22 cellular contexts compared by ENCODE assay signal in genomic region chr14:60067911-60068310, GRCh38.
"Had no signal": no experiment of that assay in that cellular context is flagged by ENCODE, and none has a peak within 500 bp of the region (broad histone marks: within the 10 kb centered on the region; RNA-seq: fewer than 3 reads in every experiment).

No MANE protein-coding gene starts in this region.

- H3K27ac ChIP-seq: HL-60, RWPE1 had no signal

- H3K9ac ChIP-seq: SK-N-SH had no signal

- H3K4me2 ChIP-seq: SK-N-SH had no signal

- DNase-seq: KBM-7; NCI-H1092; NCI-H1105 treated with DMSO at 0.1 percent for 48 hours; NCI-H1417 treated with DMSO at 0.1 percent for 48 hours; NCI-H146; NCI-H1694 treated with DMSO at 0.1 percent for 48 hours; NCI-H2029; NCI-H2081 treated with DMSO at 0.1 percent for 48 hours; NCI-H2171; NCI-H226; NCI-H446; NCI-H510A; NCI-H526; NCI-H748 treated with DMSO at 0.1 percent for 48 hours; NK-92 treated with Interleukin-12 subunit alpha and Interleukin-12 subunit beta, amount 100 ng/mL, for 24 hours; PC-3; SHP77; SK-N-SH; SW 1271; T-cell had no signal

- H3K9me3 ChIP-seq: SK-N-SH had no signal
